7 cellular contexts compared by ENCODE assay signal in the genomic region with DNA sequence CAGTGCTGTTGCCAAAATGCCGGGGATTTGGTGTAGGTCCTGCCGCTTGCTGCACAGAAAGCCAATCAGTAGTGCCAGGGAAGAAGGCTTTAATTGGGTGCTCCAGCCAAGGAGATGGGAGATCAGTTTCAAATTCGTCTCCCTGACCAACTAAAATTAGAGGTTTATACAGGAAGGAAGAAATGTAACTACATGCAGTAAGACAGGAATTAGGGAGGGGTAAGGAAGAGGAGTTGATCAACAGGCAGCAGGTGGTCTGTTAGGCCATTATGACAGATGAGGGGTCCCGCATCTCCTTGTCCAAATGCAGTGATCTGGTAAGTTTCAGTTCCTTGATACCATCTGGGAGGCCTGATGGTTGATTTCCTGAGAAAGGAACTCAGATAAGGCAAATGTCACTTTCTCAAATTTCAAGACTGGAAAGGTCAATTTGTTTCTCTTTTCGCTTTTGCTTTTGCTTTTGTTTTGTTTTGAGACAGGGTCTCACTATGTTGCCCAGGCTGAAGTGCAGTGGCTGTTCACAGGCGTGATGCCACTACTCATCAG. TPM values are rescaled to one million over a fixed set of nuclear protein-coding genes. Genes with fewer than 3 reads are reported as not detected.
DNase-seq lines count a peak whose midpoint lies in the region; ATAC-seq, FAIRE-seq and TF ChIP-seq lines count a peak whose summit lies in the region.
"Not testable (repeated sequence)": the region's sequence is repeated elsewhere in the genome, so short reads cannot be mapped to it uniquely, and the experiment has no call there.

No MANE protein-coding gene starts in this region.

- CTCF ChIA-PET in CD8-positive, alpha-beta T cell (lab: Charles Lee); WTC11 (lab: Charles Lee); GM12878 (lab: Yijun Ruan, JAX); endothelial cell of umbilical vein (lab: Charles Lee): not testable (repeated sequence)

- H3K4me3 ChIP-seq in CD8-positive, alpha-beta T cell (ENCODE audit: low read depth, low read length); GM12878; endothelial cell of umbilical vein (replicated peaks in 1 of 3; ENCODE audit: insufficient read depth in 1 of 3, low read depth in 1 of 3, low read length in 3 of 3): not testable (repeated sequence)

- peak overlapping the region; percentile 27 for H3K27ac Mint-ChIP-seq in CD8-positive, alpha-beta T cell
- not testable (repeated sequence) for H3K27ac Mint-ChIP-seq in WTC11
- peak overlapping the region; percentile 80 for H3K27ac Mint-ChIP-seq in stimulated activated naive B cell treated with anti-CD40 and anti-IgM and Interleukin-4, amounts not matched to agents 10 μg/mL and 1 μg/mL and 100 μg/mL, for 72 hours

- H3K4me1 ChIP-seq in CD8-positive, alpha-beta T cell (ENCODE audit: insufficient read depth, low read length); GM12878 (ENCODE audit: control insufficient read depth, insufficient read depth, low read length); endothelial cell of umbilical vein (ENCODE audit: control insufficient read depth, extremely low read depth, insufficient read depth, low read length): not testable (repeated sequence)

- not testable (repeated sequence) for TF ChIP-seq RAD21 in GM12878 (IDR thresholded peaks at IDR 0.05; ENCODE audit: insufficient read depth, low read depth, low read length)

- H3K9me3 ChIP-seq in CD8-positive, alpha-beta T cell (ENCODE audit: low read length); GM12878 (replicated peaks; ENCODE audit: control insufficient read depth, insufficient read depth, low read length); endothelial cell of umbilical vein (replicated peaks; ENCODE audit: control insufficient read depth, insufficient read depth, low read length): not testable (repeated sequence)

- H3K79me2 ChIP-seq in GM12878 (ENCODE audit: control insufficient read depth, insufficient read depth, low read length); endothelial cell of umbilical vein (ENCODE audit: control insufficient read depth, insufficient read depth, low read length): not testable (repeated sequence)

- H4K20me1 ChIP-seq in GM12878 (ENCODE audit: control insufficient read depth, insufficient read depth); endothelial cell of umbilical vein (replicated peaks; ENCODE audit: control insufficient read depth, extremely low read depth, insufficient read depth, low read length): not testable (repeated sequence)

- TF ChIP-seq EP300 in GM12878 (IDR thresholded peaks at IDR 0.05; ENCODE audit: borderline replicate concordance in 1 of 2, control insufficient read depth in 1 of 2, low read depth in 2 of 2, low read length in 2 of 2) = not testable (repeated sequence)

- not testable (repeated sequence) for H3K4me2 ChIP-seq in GM12878 (ENCODE audit: control insufficient read depth, insufficient read depth); endothelial cell of umbilical vein (ENCODE audit: insufficient read depth, low read length)

- 62% methylated on average over 6 of the region's 6 CpGs for WGBS in GM12878 (ENCODE audit: insufficient coverage, insufficient replicate concordance, low lambda C conversion rate, missing lambda C conversion rate)

- H3K4me1 Mint-ChIP-seq in CD8-positive, alpha-beta T cell (ENCODE audit: low read depth); WTC11: not testable (repeated sequence)
- H3K4me1 Mint-ChIP-seq in stimulated activated naive B cell treated with anti-CD40 and anti-IgM and Interleukin-4, amounts not matched to agents 10 μg/mL and 1 μg/mL and 100 μg/mL, for 72 hours = peaks cover 4 to 11% of the 10 kb centered on the region in 2 donors

- H3K27me3 ChIP-seq in CD8-positive, alpha-beta T cell (ENCODE audit: insufficient read depth, low read length); GM12878 (replicated peaks in 1 of 2; ENCODE audit: control insufficient read depth in 2 of 2, insufficient read depth in 2 of 2, low read length in 1 of 2); endothelial cell of umbilical vein (ENCODE audit: control insufficient read depth in 2 of 2, insufficient read depth in 2 of 2, low read length in 2 of 2): not testable (repeated sequence)

- ATAC-seq in CD8-positive, alpha-beta T cell; WTC11; GM12878: not testable (repeated sequence)
- peak; percentile 67 to 72 for ATAC-seq in stimulated activated naive B cell treated with anti-CD40 and anti-IgM and Interleukin-4, amounts not matched to agents 10 μg/mL and 1 μg/mL and 100 μg/mL, for 72 hours (replicated peaks)

- FAIRE-seq in GM12878 (lab: Jason Lieb, UNC) = peak; percentile 81
- FAIRE-seq in endothelial cell of umbilical vein (lab: Jason Lieb, UNC) = not testable (repeated sequence)

- H3K9me3 Mint-ChIP-seq in CD8-positive, alpha-beta T cell = peaks cover 12% of the 10 kb centered on the region
- peaks cover 22% of the 10 kb centered on the region for H3K9me3 Mint-ChIP-seq in WTC11
- peaks cover 13 to 14% of the 10 kb centered on the region in 2 donors for H3K9me3 Mint-ChIP-seq in stimulated activated naive B cell treated with anti-CD40 and anti-IgM and Interleukin-4, amounts not matched to agents 10 μg/mL and 1 μg/mL and 100 μg/mL, for 72 hours

- dilution Hi-C loops in endothelial cell of umbilical vein (cut with MboI; ENCODE audit: extremely low pct_ligation_motif_present, low sequenced_read_pairs) = not testable (repeated sequence)

- H3K27me3 Mint-ChIP-seq in CD8-positive, alpha-beta T cell (ENCODE audit: low read depth); WTC11 (ENCODE audit: low read depth); stimulated activated naive B cell treated with anti-CD40 and anti-IgM and Interleukin-4, amounts not matched to agents 10 μg/mL and 1 μg/mL and 100 μg/mL, for 72 hours: not testable (repeated sequence)

- not testable (repeated sequence) for H3K9me1 ChIP-seq in endothelial cell of umbilical vein (replicated peaks; ENCODE audit: control insufficient read depth, extremely low read depth, insufficient read depth, low read length)

- peaks cover 34% of the 10 kb centered on the region for H3K36me3 Mint-ChIP-seq in CD8-positive, alpha-beta T cell
- peaks cover 41% of the 10 kb centered on the region for H3K36me3 Mint-ChIP-seq in WTC11
- H3K36me3 Mint-ChIP-seq in stimulated activated naive B cell treated with anti-CD40 and anti-IgM and Interleukin-4, amounts not matched to agents 10 μg/mL and 1 μg/mL and 100 μg/mL, for 72 hours = peaks cover 29 to 41% of the 10 kb centered on the region in 2 donors

- intact Hi-C loops in CD8-positive, alpha-beta T cell (cut with DNase I, micrococcal nuclease); GM12878 (cut with micrococcal nuclease; ENCODE audit: unreplicated experiment); endothelial cell of umbilical vein (cut with micrococcal nuclease): not testable (repeated sequence)

- not testable (repeated sequence) for TF ChIP-seq CTCF in CD8-positive, alpha-beta T cell (IDR thresholded peaks at IDR 0.05); WTC11 (IDR thresholded peaks at IDR 0.05); GM12878 (IDR thresholded peaks at IDR 0.05 in 2 of 3, conservative IDR thresholded peaks at IDR 0.05 in 1 of 3; ENCODE audit: control insufficient read depth in 2 of 3, extremely low read depth in 1 of 3, insufficient read depth in 1 of 3, low read depth in 3 of 3, low read length in 3 of 3); endothelial cell of umbilical vein (IDR thresholded peaks at IDR 0.05; ENCODE audit: extremely low read depth in 1 of 2, insufficient read depth in 1 of 2, low read depth in 1 of 2, low read length in 2 of 2)

- POLR2A ChIA-PET in CD8-positive, alpha-beta T cell (lab: Charles Lee); WTC11 (lab: Charles Lee); GM12878 (lab: Charles Lee); endothelial cell of umbilical vein (lab: Charles Lee): not testable (repeated sequence)

- H3K27ac ChIP-seq in CD8-positive, alpha-beta T cell (ENCODE audit: low read depth, low read length); GM12878 (ENCODE audit: control insufficient read depth, insufficient read depth); endothelial cell of umbilical vein (ENCODE audit: insufficient read depth, low read depth, low read length): not testable (repeated sequence)

- H3K9ac ChIP-seq in GM12878 (ENCODE audit: control insufficient read depth, insufficient read depth, low read length); endothelial cell of umbilical vein (replicated peaks; ENCODE audit: extremely low read depth, insufficient read depth, low read length): not testable (repeated sequence)

- H2AFZ ChIP-seq in GM12878 (ENCODE audit: control insufficient read depth, low read depth, low read length); endothelial cell of umbilical vein (ENCODE audit: low read depth, low read length): not testable (repeated sequence)

- TF ChIP-seq POLR2A in GM12878 (IDR thresholded peaks at IDR 0.05; ENCODE audit: low read depth, low read length); endothelial cell of umbilical vein (IDR thresholded peaks at IDR 0.05; ENCODE audit: low read depth, low read length): not testable (repeated sequence)

- H3K4me3 Mint-ChIP-seq in CD8-positive, alpha-beta T cell; WTC11; stimulated activated naive B cell treated with anti-CD40 and anti-IgM and Interleukin-4, amounts not matched to agents 10 μg/mL and 1 μg/mL and 100 μg/mL, for 72 hours: not testable (repeated sequence)

- not testable (repeated sequence) for H3K36me3 ChIP-seq in CD8-positive, alpha-beta T cell (ENCODE audit: insufficient read depth, low read length); GM12878 (ENCODE audit: control insufficient read depth in 2 of 2, insufficient read depth in 2 of 2, low read length in 1 of 2); endothelial cell of umbilical vein (ENCODE audit: control insufficient read depth in 2 of 2, extremely low read depth in 1 of 2, insufficient read depth in 2 of 2, low read length in 2 of 2)

- SMC1A ChIA-PET in GM12878 (lab: Charles Lee; ENCODE audit: uncharacterized antibody, unreplicated experiment) = not testable (repeated sequence)

- BruUV-seq in GM12878 (replicated peaks; lab: Mats Ljungman, UMichigan); endothelial cell of umbilical vein (replicated peaks; lab: Mats Ljungman, UMichigan): not testable (repeated sequence)

- in situ Hi-C loops in GM12878 (cut with MboI) = not testable (repeated sequence)

- RAD21 ChIA-PET in GM12878 (lab: Charles Lee; ENCODE audit: unreplicated experiment) = not testable (repeated sequence)

- DNase-seq in CD8-positive, alpha-beta T cell = peak in 1 of 7 experiments; percentile 21
- DNase-seq in MV-4-11 (lab: John Stamatoyannopoulos, UW) (peak; percentile 42), endothelial cell of umbilical vein (ENCODE audit: low read depth, low spot score) (peak; percentile 2), mesenteric fat pad (ENCODE audit: low spot score) (peak; percentile 2)
- not testable (repeated sequence) for DNase-seq in WTC11 (ENCODE audit: low spot score); GM12878 (ENCODE audit: low read depth, low spot score); stimulated activated naive B cell treated with anti-CD40 and anti-IgM and Interleukin-4, amounts not matched to agents 10 μg/mL and 1 μg/mL and 100 μg/mL, for 72 hours

RNA-seq across cellular contexts. Expression of a gene that starts 13.0 kb away (rescaled TPM):
- 1 to 10 TPM; 3.9 to 4.7 TPM for total RNA-seq in CD8-positive, alpha-beta T cell
- 5.6 to 6.7 TPM (median 5.7 TPM) in 3 replicates for total RNA-seq in WTC11 (2021)
- total RNA-seq in GM12878 (2013; cell fraction: nucleolus; rRNA removed) = 17.4 and 21.1 TPM in 2 replicates
- total RNA-seq in GM12878 (2014; rRNA removed) = 5.1 and 6.0 TPM in 2 replicates
- 6.6 and 7.0 TPM in 2 replicates for total RNA-seq in GM12878 (2014; rRNA removed; fragmentation: Illumina TruSeq; extraction: Trizol)
- total RNA-seq in GM12878 (2021) = 4.3 TPM in 2 replicates
- 1.7 TPM for polyA plus RNA-seq in GM12878 (2011; ENCODE audit: low read depth)
- polyA plus RNA-seq in GM12878 (2011; rRNA removed) = 5.1 and 5.6 TPM in 2 replicates
- 2.9 and 3.5 TPM in 2 replicates for polyA plus RNA-seq in GM12878 (2011; cell fraction: cytosol; rRNA removed)
- 3.2 and 4.0 TPM in 2 replicates for polyA plus RNA-seq in GM12878 (2011; cell fraction: nucleus; rRNA removed)
- 1.8 and 2.3 TPM in 2 replicates for polyA plus RNA-seq in GM12878 (2012)
- polyA plus RNA-seq in GM12878 (2014; fragmentation: Illumina TruSeq; extraction: Trizol) = 5.5 and 5.6 TPM in 2 replicates
- polyA plus RNA-seq in GM12878 (2014; fragmentation: Nextera tagmentation; extraction: Ambion mirVana) = 1 to 10 TPM; 3.5 to 3.7 TPM
- polyA plus RNA-seq in GM12878 (2014; rRNA removed) = 3.7 and 4.0 TPM in 2 replicates
- polyA plus RNA-seq in GM12878 (2016; fragmentation: Nextera tagmentation; extraction: Ambion mirVana) = 1 to 10 TPM; 5.6 to 6.5 TPM
- polyA minus RNA-seq in GM12878 (2011; rRNA and poly(A)+ RNA removed) = 11.8 and 16.9 TPM in 2 replicates
- polyA minus RNA-seq in GM12878 (2011; cell fraction: cytosol; rRNA and poly(A)+ RNA removed) = 2.2 and 2.4 TPM in 2 replicates
- 7.6 and 12.0 TPM in 2 replicates for polyA minus RNA-seq in GM12878 (2011; cell fraction: nucleus; rRNA and poly(A)+ RNA removed)
- total RNA-seq in endothelial cell of umbilical vein = 2.7 and 5.0 TPM in 2 replicates
- 0.57 and 0.69 TPM in 2 replicates for polyA plus RNA-seq in endothelial cell of umbilical vein
- 0.95 and 1.1 TPM in 2 replicates for polyA plus RNA-seq in endothelial cell of umbilical vein (2011; cell fraction: cytosol; rRNA removed)
- 3.9 and 4.2 TPM in 2 replicates for polyA plus RNA-seq in endothelial cell of umbilical vein (2011; cell fraction: nucleus; rRNA removed)
- polyA plus RNA-seq in endothelial cell of umbilical vein (2012) = 0.31 and 0.39 TPM in 2 replicates
- polyA minus RNA-seq in endothelial cell of umbilical vein = 4.3 and 4.4 TPM in 2 replicates
- 2.2 TPM for polyA minus RNA-seq in endothelial cell of umbilical vein (2011; cell fraction: cytosol; rRNA and poly(A)+ RNA removed)
- 6.4 and 8.4 TPM in 2 replicates for polyA minus RNA-seq in endothelial cell of umbilical vein (2011; cell fraction: nucleus; rRNA and poly(A)+ RNA removed)
- total RNA-seq in mesenteric fat pad = 2.4 TPM
